ENCODE assay signal across 17 cellular contexts in genomic region chr16:1548234-1548633, GRCh38. TPM values are rescaled to one million over a fixed set of nuclear protein-coding genes. Genes with fewer than 3 reads are reported as not detected.
DNase-seq lines count a peak whose midpoint lies in the region; ATAC-seq and TF ChIP-seq lines count a peak whose summit lies in the region.
"Had no signal": no experiment of that assay in that cellular context is flagged by ENCODE, and none has a peak within 500 bp of the region (broad histone marks: within the 10 kb centered on the region; RNA-seq: fewer than 3 reads in every experiment).

No MANE protein-coding gene starts in this region.

- H3K4me3 Mint-ChIP-seq in HFFc6 = no peak overlapping the region
- H3K4me3 Mint-ChIP-seq in activated naive CD8-positive, alpha-beta T cell treated with anti-CD3 and anti-CD28 coated beads, Interleukin-2, amount 50 U/mL, for 24 hours = no peak overlapping the region

- peaks cover 4% of the 10 kb centered on the region for H3K27me3 Mint-ChIP-seq in HFFc6 (ENCODE audit: insufficient read depth)
- no peaks in the 10 kb centered on the region for H3K27me3 Mint-ChIP-seq in activated naive CD8-positive, alpha-beta T cell treated with anti-CD3 and anti-CD28 coated beads, Interleukin-2, amount 50 U/mL, for 24 hours

- H3K27ac Mint-ChIP-seq in HFFc6 = peak overlapping the region; percentile 16; the same call in 1 of the 2 replicates
- peak overlapping the region; percentile 42 for H3K27ac Mint-ChIP-seq in activated naive CD8-positive, alpha-beta T cell treated with anti-CD3 and anti-CD28 coated beads, Interleukin-2, amount 50 U/mL, for 24 hours

- peaks cover 14% of the 10 kb centered on the region for H3K4me1 Mint-ChIP-seq in HFFc6 (ENCODE audit: low read depth)
- peaks cover 45% of the 10 kb centered on the region for H3K4me1 Mint-ChIP-seq in activated naive CD8-positive, alpha-beta T cell treated with anti-CD3 and anti-CD28 coated beads, Interleukin-2, amount 50 U/mL, for 24 hours

- peaks cover 14% of the 10 kb centered on the region for H3K36me3 Mint-ChIP-seq in HFFc6 (ENCODE audit: low read depth)
- peaks cover 10% of the 10 kb centered on the region for H3K36me3 Mint-ChIP-seq in activated naive CD8-positive, alpha-beta T cell treated with anti-CD3 and anti-CD28 coated beads, Interleukin-2, amount 50 U/mL, for 24 hours (ENCODE audit: low read depth)

- TF ChIP-seq CTCF in HFFc6 (IDR thresholded peaks at IDR 0.05) = no peak

- no peak for DNase-seq in HFFc6
- no peak for DNase-seq in activated naive CD8-positive, alpha-beta T cell treated with anti-CD3 and anti-CD28 coated beads, Interleukin-2, amount 50 U/mL, for 24 hours
- peak; percentile 33 for DNase-seq in glomerular endothelial cell (ENCODE audit: extremely low read depth, low read depth, low spot score)
- DNase-seq in sciatic nerve (ENCODE audit: low spot score) = no peak
- no peak for DNase-seq in NCI-H1417 treated with DMSO at 0.1 percent for 48 hours (lab: John Stamatoyannopoulos, UW)
- no peak for DNase-seq in stimulated activated naive CD4-positive, alpha-beta T cell (lab: John Stamatoyannopoulos, UW)
- no peak for DNase-seq in effector CD4-positive, alpha-beta T cell
- DNase-seq: activated T-cell treated with anti-CD3 and anti-CD28 coated beads, Interleukin-2, amount 50 U/mL, for 1 hour; Caco-2; NCI-H1092 treated with DMSO at 0.1 percent for 48 hours; NCI-H524; RPMI8226; stimulated activated CD4-positive, alpha-beta T cell treated with anti-CD3 and anti-CD28 coated beads, Interleukin-4, amount 100 ng/mL, for 1 hour had no signal

- no peaks in the 10 kb centered on the region for H3K9me3 Mint-ChIP-seq in HFFc6
- no peaks in the 10 kb centered on the region for H3K9me3 Mint-ChIP-seq in activated naive CD8-positive, alpha-beta T cell treated with anti-CD3 and anti-CD28 coated beads, Interleukin-2, amount 50 U/mL, for 24 hours

- intact Hi-C loops in sciatic nerve (cut with DNase I) = no loop called here

- ATAC-seq in activated naive CD8-positive, alpha-beta T cell treated with anti-CD3 and anti-CD28 coated beads, Interleukin-2, amount 50 U/mL, for 24 hours = no peak
- peak; percentile 73 for ATAC-seq in sciatic nerve
- no peak for ATAC-seq in HG03520 (IDR thresholded peaks at IDR 0.05; ENCODE audit: unreplicated experiment)

RNA-seq across cellular contexts. Expression of gene TMEM204, which starts 14.8 kb away (rescaled TPM):
- total RNA-seq in HFFc6 (2021; fragmentation: NEBNext Ultra II Directional; extraction: Animal tissue kit (Norgen Biotek cat#: 25700)) = 10 to 100 TPM; 15.4 to 28.5 (median 16.2) TPM
- total RNA-seq in glomerular endothelial cell = 20.4 and 34.2 TPM in 2 replicates
- 20.4 TPM for total RNA-seq in sciatic nerve
- total RNA-seq: Caco-2 had no signal

RNA-seq across cellular contexts. Expression of gene TELO2, which starts 55.1 kb away (rescaled TPM):
- total RNA-seq in HFFc6 (2021; fragmentation: NEBNext Ultra II Directional; extraction: Animal tissue kit (Norgen Biotek cat#: 25700)) = 10 to 100 TPM; 28.6 to 37.4 (median 34.8) TPM
- 17.3 and 26.4 TPM in 2 replicates for total RNA-seq in glomerular endothelial cell
- 27.9 TPM for total RNA-seq in sciatic nerve

RNA-seq across cellular contexts. Expression of gene PTX4, which starts 59.5 kb away (rescaled TPM):
- under 1 TPM in 4 of 6 experiments, not detected in 2; 0.14 to 0.24 (median 0.18) TPM for total RNA-seq in HFFc6 (2021; fragmentation: NEBNext Ultra II Directional; extraction: Animal tissue kit (Norgen Biotek cat#: 25700))
- total RNA-seq in glomerular endothelial cell (0.18 TPM in 1 of 2 replicates, not detected in the other), sciatic nerve (not detected)
- total RNA-seq: Caco-2, frontal cortex, HT1080, omental fat pad had no signal
